ENCODE assay signal across 22 cellular contexts in genomic region chr13:89686171-89686570, GRCh38.
"Had no signal": no experiment of that assay in that cellular context is flagged by ENCODE, and none has a peak within 500 bp of the region (broad histone marks: within the 10 kb centered on the region; RNA-seq: fewer than 3 reads in every experiment).

No MANE protein-coding gene starts in this region.

- H3K27ac ChIP-seq: colonic mucosa, epithelial cell of prostate, esophagus squamous epithelium, gastroesophageal sphincter, heart left ventricle, hepatocyte, left lung, lower lobe of right lung had no signal

- H3K27me3 ChIP-seq: colonic mucosa, esophagus squamous epithelium, gastroesophageal sphincter, heart left ventricle, hepatocyte, left lung had no signal

- H3K4me3 ChIP-seq: colonic mucosa, esophagus squamous epithelium, gastroesophageal sphincter, heart left ventricle, hepatocyte, left lung, lower lobe of right lung, mucosa of descending colon had no signal

- DNase-seq: colonic mucosa; cortex of kidney; effector CD4-positive, alpha-beta T cell; effector memory CD4-positive, alpha-beta T cell; erythroblast; esophagus squamous epithelium; foreskin fibroblast; heart left ventricle; immature natural killer cell; islet precursor cell; kidney; kidney glomerular epithelial cell; left cardiac atrium; left lung; left ventricle myocardium superior; lower lobe of right lung; mesenchymal stem cell; mucosa of descending colon; naive B cell had no signal

- H3K36me3 ChIP-seq: colonic mucosa, esophagus squamous epithelium, gastroesophageal sphincter, heart left ventricle, left lung, lower lobe of right lung had no signal
